Comparison of ENCODE assay signal across 16 cellular contexts in the genomic region with DNA sequence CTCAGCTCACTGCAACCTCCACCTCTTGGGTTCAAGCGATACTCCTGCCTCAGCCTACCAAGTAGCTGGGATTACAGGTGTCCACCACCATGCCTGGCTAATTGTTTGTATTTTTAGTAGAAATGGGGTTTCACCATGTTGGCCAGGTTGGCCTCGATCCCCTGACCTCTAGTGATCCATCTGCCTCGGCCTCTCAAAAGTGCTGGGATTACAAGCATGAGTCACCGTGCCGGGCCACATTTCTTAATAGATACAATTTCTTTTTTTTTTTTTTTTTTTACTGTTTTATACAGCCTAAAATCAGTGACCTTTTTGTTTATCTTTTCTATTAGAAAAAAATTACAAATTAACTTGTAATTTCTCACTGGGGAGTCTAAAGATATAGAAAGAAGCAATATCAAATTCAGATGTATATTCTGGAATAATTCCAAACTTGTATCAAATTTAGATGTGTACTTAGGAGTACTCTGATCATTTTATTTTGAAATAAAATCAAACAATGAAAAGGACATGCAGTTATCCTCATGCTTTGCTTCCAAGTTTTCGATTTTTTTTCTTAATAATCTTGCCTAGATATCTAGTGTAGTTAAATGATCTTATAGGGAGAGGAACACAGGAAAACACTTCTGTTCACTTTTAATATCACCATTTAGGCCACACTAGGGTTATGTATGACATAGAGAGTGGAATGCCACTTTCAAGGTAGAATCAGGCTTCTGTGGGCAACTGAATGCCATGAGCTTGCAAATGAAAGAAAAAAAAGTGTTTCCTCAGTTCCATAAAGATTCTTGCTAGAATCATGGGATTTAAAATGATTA.
A peak's percentile ranks its signal among the peaks of the same experiment; 100 is the strongest.
DNase-seq lines count a peak whose midpoint lies in the region; ATAC-seq, FAIRE-seq and TF ChIP-seq lines count a peak whose summit lies in the region.
"Had no signal": no experiment of that assay in that cellular context is flagged by ENCODE, and none has a peak within 500 bp of the region (broad histone marks: within the 10 kb centered on the region; RNA-seq: fewer than 3 reads in every experiment).

No MANE protein-coding gene starts in this region.

- H3K9me3 ChIP-seq in mammary epithelial cell (replicated peaks; ENCODE audit: insufficient read depth, low read length) (no peaks in the 10 kb centered on the region), MG63 (no peaks in the 10 kb centered on the region), endothelial cell of umbilical vein (replicated peaks; ENCODE audit: control insufficient read depth, insufficient read depth, low read length) (no peaks in the 10 kb centered on the region), skeletal muscle satellite cell (replicated peaks; ENCODE audit: low read length) (no peaks in the 10 kb centered on the region)
- H3K9me3 ChIP-seq: BLaER1 treated with 17β-estradiol and CSF1 and Interleukin-3, amounts not matched to agents 10 nM and 100 nM had no signal

- H3K27ac Mint-ChIP-seq in MCF 10A (ENCODE audit: low read depth, unreplicated experiment), result peak overlapping the region; percentile 35
- no peak overlapping the region for H3K27ac Mint-ChIP-seq in activated naive CD8-positive, alpha-beta T cell treated with anti-CD3 and anti-CD28 coated beads, Interleukin-2, amount 50 U/mL, for 24 hours
- H3K27ac Mint-ChIP-seq: CD4-positive, alpha-beta T cell had no signal

- H3K9me1 ChIP-seq in endothelial cell of umbilical vein (replicated peaks; ENCODE audit: control insufficient read depth, extremely low read depth, insufficient read depth, low read length), result no peaks in the 10 kb centered on the region

- H3K27ac ChIP-seq in mammary epithelial cell (ENCODE audit: insufficient read depth, low read depth, low read length), result no peak overlapping the region
- H3K27ac ChIP-seq in endothelial cell of umbilical vein (ENCODE audit: insufficient read depth, low read depth, low read length), result peak overlapping the region; percentile 40
- H3K27ac ChIP-seq: 22Rv1; BLaER1 treated with 17β-estradiol and CSF1 and Interleukin-3, amounts not matched to agents 10 nM and 100 nM had no signal

- H3K4me2 ChIP-seq in mammary epithelial cell (ENCODE audit: insufficient read depth, low read depth, low read length), result no peak overlapping the region
- no peak overlapping the region for H3K4me2 ChIP-seq in endothelial cell of umbilical vein (ENCODE audit: insufficient read depth, low read length)
- peak overlapping the region; percentile 34 for H3K4me2 ChIP-seq in skeletal muscle satellite cell (ENCODE audit: low read length)
- H3K4me2 ChIP-seq: BLaER1 treated with 17β-estradiol and CSF1 and Interleukin-3, amounts not matched to agents 10 nM and 100 nM had no signal

- CTCF ChIA-PET in MCF 10A (lab: Yijun Ruan, JAX) (no interaction called here), mammary epithelial cell (lab: Charles Lee; ENCODE audit: low non-redundant PET) (no interaction called here), endothelial cell of umbilical vein (lab: Charles Lee) (no interaction called here)

- ATAC-seq in activated naive CD8-positive, alpha-beta T cell treated with anti-CD3 and anti-CD28 coated beads, Interleukin-2, amount 50 U/mL, for 24 hours, result no peak
- ATAC-seq: HCT116 had no signal

- 73% methylated on average over 6 of the region's 6 CpGs for WGBS in mammary epithelial cell (ENCODE audit: low coverage, missing lambda C conversion rate)

- no peaks in the 10 kb centered on the region for H3K79me2 ChIP-seq in mammary epithelial cell (ENCODE audit: insufficient read depth, low read length)
- no peaks in the 10 kb centered on the region for H3K79me2 ChIP-seq in endothelial cell of umbilical vein (ENCODE audit: control insufficient read depth, insufficient read depth, low read length)

- H3K4me3 Mint-ChIP-seq in MCF 10A (ENCODE audit: unreplicated experiment), result no peak overlapping the region
- no peak overlapping the region for H3K4me3 Mint-ChIP-seq in activated naive CD8-positive, alpha-beta T cell treated with anti-CD3 and anti-CD28 coated beads, Interleukin-2, amount 50 U/mL, for 24 hours
- H3K4me3 Mint-ChIP-seq: CD4-positive, alpha-beta T cell had no signal

- BruUV-seq in MCF 10A (replicated peaks; lab: Mats Ljungman, UMichigan), result no TSS peak
- BruUV-seq in mammary epithelial cell (replicated peaks; lab: Mats Ljungman, UMichigan), result no TSS peak
- BruUV-seq in endothelial cell of umbilical vein (replicated peaks; lab: Mats Ljungman, UMichigan), result no TSS peak

- in situ Hi-C loops in mammary epithelial cell (cut with MboI; ENCODE audit: low sequenced_read_pairs in 2 of 2), result no loop called here

- no peaks in the 10 kb centered on the region for H3K36me3 Mint-ChIP-seq in MCF 10A (ENCODE audit: insufficient read depth, unreplicated experiment)
- no peaks in the 10 kb centered on the region for H3K36me3 Mint-ChIP-seq in activated naive CD8-positive, alpha-beta T cell treated with anti-CD3 and anti-CD28 coated beads, Interleukin-2, amount 50 U/mL, for 24 hours (ENCODE audit: low read depth)

- dilution Hi-C loops in mammary epithelial cell (cut with HindIII; ENCODE audit: low sequenced_read_pairs), result no loop called here
- dilution Hi-C loops in endothelial cell of umbilical vein (cut with MboI; ENCODE audit: extremely low pct_ligation_motif_present, low sequenced_read_pairs), result no loop called here

- no peak for FAIRE-seq in endothelial cell of umbilical vein (lab: Jason Lieb, UNC)
- FAIRE-seq: HTR-8/SVneo had no signal

- peak; percentile 18 for DNase-seq in MCF 10A (ENCODE audit: unreplicated experiment)
- no peak for DNase-seq in mammary epithelial cell
- peak; percentile 10 for DNase-seq in MG63
- DNase-seq in endothelial cell of umbilical vein (ENCODE audit: low read depth, low spot score), result no peak
- no peak for DNase-seq in AML-193 (lab: John Stamatoyannopoulos, UW)
- no peak for DNase-seq in activated naive CD8-positive, alpha-beta T cell treated with anti-CD3 and anti-CD28 coated beads, Interleukin-2, amount 50 U/mL, for 24 hours
- no peak for DNase-seq in stimulated activated CD4-positive, alpha-beta T cell treated with anti-CD3 and anti-CD28 coated beads, Interleukin-4, amount 100 ng/mL, for 1 hour
- DNase-seq: Calu3; CD4-positive, alpha-beta T cell; DMS 273 treated with DMSO at 0.1 percent for 48 hours; GDM1 had no signal

- no peak for TF ChIP-seq POLR2A in endothelial cell of umbilical vein (IDR thresholded peaks at IDR 0.05; ENCODE audit: low read depth, low read length)

- H3K4me3 ChIP-seq in mammary epithelial cell (replicated peaks in 1 of 3; ENCODE audit: insufficient read depth in 1 of 3, low read depth in 2 of 3, low read length in 3 of 3) (no peak overlapping the region), MG63 (no peak overlapping the region), endothelial cell of umbilical vein (replicated peaks in 1 of 3; ENCODE audit: insufficient read depth in 1 of 3, low read depth in 1 of 3, low read length in 3 of 3) (no peak overlapping the region), skeletal muscle satellite cell (ENCODE audit: low read length) (no peak overlapping the region)
- H3K4me3 ChIP-seq: BLaER1 treated with 17β-estradiol and CSF1 and Interleukin-3, amounts not matched to agents 10 nM and 100 nM had no signal

- H4K20me1 ChIP-seq in mammary epithelial cell (ENCODE audit: insufficient read depth, low read length) (no peaks in the 10 kb centered on the region), endothelial cell of umbilical vein (replicated peaks; ENCODE audit: control insufficient read depth, extremely low read depth, insufficient read depth, low read length) (no peaks in the 10 kb centered on the region)
- H4K20me1 ChIP-seq: BLaER1 treated with 17β-estradiol and CSF1 and Interleukin-3, amounts not matched to agents 10 nM and 100 nM had no signal

- H3K27me3 Mint-ChIP-seq in MCF 10A (ENCODE audit: insufficient read depth, unreplicated experiment), result no peaks in the 10 kb centered on the region
- no peaks in the 10 kb centered on the region for H3K27me3 Mint-ChIP-seq in activated naive CD8-positive, alpha-beta T cell treated with anti-CD3 and anti-CD28 coated beads, Interleukin-2, amount 50 U/mL, for 24 hours
- H3K27me3 Mint-ChIP-seq: CD4-positive, alpha-beta T cell had no signal

- POLR2A ChIA-PET in MCF 10A (lab: Yijun Ruan, JAX) (no interaction called here), endothelial cell of umbilical vein (lab: Charles Lee) (no interaction called here)

- peaks cover 5% of the 10 kb centered on the region for H3K4me1 Mint-ChIP-seq in MCF 10A (ENCODE audit: insufficient read depth, unreplicated experiment)
- H3K4me1 Mint-ChIP-seq in activated naive CD8-positive, alpha-beta T cell treated with anti-CD3 and anti-CD28 coated beads, Interleukin-2, amount 50 U/mL, for 24 hours, result no peaks in the 10 kb centered on the region

- H2AFZ ChIP-seq in mammary epithelial cell (ENCODE audit: low read depth, low read length), result no peak overlapping the region
- no peak overlapping the region for H2AFZ ChIP-seq in endothelial cell of umbilical vein (ENCODE audit: low read depth, low read length)

- TF ChIP-seq CTCF in MCF 10A (IDR thresholded peaks at IDR 0.05; ENCODE audit: unreplicated experiment) (no peak), mammary epithelial cell (conservative IDR thresholded peaks at IDR 0.05 in 1 of 2, IDR thresholded peaks at IDR 0.05 in 1 of 2; ENCODE audit: extremely low read depth in 1 of 2, insufficient read depth in 1 of 2, low read depth in 1 of 2, low read length in 2 of 2) (no peak), endothelial cell of umbilical vein (IDR thresholded peaks at IDR 0.05; ENCODE audit: extremely low read depth in 1 of 2, insufficient read depth in 1 of 2, low read depth in 1 of 2, low read length in 2 of 2) (no peak)

- H3K27me3 ChIP-seq in mammary epithelial cell (ENCODE audit: insufficient read depth, low read length) (no peaks in the 10 kb centered on the region), MG63 (no peaks in the 10 kb centered on the region), endothelial cell of umbilical vein (ENCODE audit: control insufficient read depth in 2 of 2, insufficient read depth in 2 of 2, low read length in 2 of 2) (no peaks in the 10 kb centered on the region), skeletal muscle satellite cell (ENCODE audit: control insufficient read depth, insufficient read depth, low read length) (no peaks in the 10 kb centered on the region)
- H3K27me3 ChIP-seq: BLaER1 treated with 17β-estradiol and CSF1 and Interleukin-3, amounts not matched to agents 10 nM and 100 nM had no signal

- no peaks in the 10 kb centered on the region for H3K36me3 ChIP-seq in mammary epithelial cell (ENCODE audit: insufficient read depth, low read length)
- H3K36me3 ChIP-seq in MG63, result no peaks in the 10 kb centered on the region
- H3K36me3 ChIP-seq in endothelial cell of umbilical vein (ENCODE audit: control insufficient read depth in 2 of 2, extremely low read depth in 1 of 2, insufficient read depth in 2 of 2, low read length in 2 of 2), result no peaks in the 10 kb centered on the region
- H3K36me3 ChIP-seq in skeletal muscle satellite cell (ENCODE audit: insufficient read depth, low read length), result no peaks in the 10 kb centered on the region
- H3K36me3 ChIP-seq: BLaER1 treated with 17β-estradiol and CSF1 and Interleukin-3, amounts not matched to agents 10 nM and 100 nM had no signal

- H3K9me3 Mint-ChIP-seq in MCF 10A (ENCODE audit: unreplicated experiment), result no peaks in the 10 kb centered on the region
- no peaks in the 10 kb centered on the region for H3K9me3 Mint-ChIP-seq in activated naive CD8-positive, alpha-beta T cell treated with anti-CD3 and anti-CD28 coated beads, Interleukin-2, amount 50 U/mL, for 24 hours

- H3K9ac ChIP-seq in mammary epithelial cell (ENCODE audit: insufficient read depth, low read length), result no peak overlapping the region
- H3K9ac ChIP-seq in endothelial cell of umbilical vein (replicated peaks; ENCODE audit: extremely low read depth, insufficient read depth, low read length), result no peak overlapping the region
- peak overlapping the region; percentile 74 for H3K9ac ChIP-seq in skeletal muscle satellite cell (ENCODE audit: low read depth, low read length)
- H3K9ac ChIP-seq: BLaER1 treated with 17β-estradiol and CSF1 and Interleukin-3, amounts not matched to agents 10 nM and 100 nM had no signal

- intact Hi-C loops in MCF 10A (cut with micrococcal nuclease) (no loop called here), mammary epithelial cell (cut with micrococcal nuclease) (no loop called here), endothelial cell of umbilical vein (cut with micrococcal nuclease) (no loop called here)

- H3K4me1 ChIP-seq in mammary epithelial cell (ENCODE audit: insufficient read depth, low read length) (no peaks in the 10 kb centered on the region), endothelial cell of umbilical vein (ENCODE audit: control insufficient read depth, extremely low read depth, insufficient read depth, low read length) (peaks cover 2% of the 10 kb centered on the region), skeletal muscle satellite cell (ENCODE audit: control insufficient read depth, insufficient read depth, low read length) (peaks cover 40% of the 10 kb centered on the region)
- H3K4me1 ChIP-seq: BLaER1 treated with 17β-estradiol and CSF1 and Interleukin-3, amounts not matched to agents 10 nM and 100 nM had no signal

Comparison
In these comparisons a context has a peak if more than half of its experiments do, and no peak if none do; other contexts are left out.
1. DNase-seq: peak in MCF 10A (single experiment) and MG63 (single experiment); none in mammary epithelial cell (single experiment), endothelial cell of umbilical vein (single experiment), AML-193 (0 of 2), activated naive CD8-positive, alpha-beta T cell treated with anti-CD3 and anti-CD28 coated beads, Interleukin-2, amount 50 U/mL, for 24 hours (single experiment) and stimulated activated CD4-positive, alpha-beta T cell treated with anti-CD3 and anti-CD28 coated beads, Interleukin-4, amount 100 ng/mL, for 1 hour (single experiment).